17 cellular contexts compared by ENCODE assay signal in the genomic region with DNA sequence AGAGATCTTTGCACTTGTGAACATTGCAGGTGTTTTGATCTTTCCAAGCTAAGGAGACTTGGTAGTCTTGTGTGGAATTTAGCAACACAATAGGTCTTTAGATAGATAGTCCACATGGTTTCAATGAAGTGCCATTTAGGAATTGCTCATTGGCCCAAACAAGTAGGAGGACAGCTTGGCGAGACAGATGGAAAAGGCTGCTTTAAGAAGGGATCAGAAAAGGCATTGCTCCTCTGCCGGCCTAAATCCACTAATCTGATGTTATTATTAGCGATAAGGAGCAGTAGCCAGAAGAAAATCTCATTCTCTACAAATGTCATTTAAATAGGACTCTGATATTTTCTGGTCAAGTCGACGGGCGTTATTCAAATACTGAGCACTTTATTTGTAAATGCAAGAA.
DNase-seq lines count a peak whose midpoint lies in the region; ATAC-seq, FAIRE-seq and TF ChIP-seq lines count a peak whose summit lies in the region.
"Had no signal": no experiment of that assay in that cellular context is flagged by ENCODE, and none has a peak within 500 bp of the region (broad histone marks: within the 10 kb centered on the region; RNA-seq: fewer than 3 reads in every experiment).

No MANE protein-coding gene starts in this region.

- H3K27ac ChIP-seq in WERI-Rb-1 (peak overlapping the region; percentile 94), H1 (ENCODE audit: low read depth, low read length) (no peak overlapping the region)
- H3K27ac ChIP-seq: C4-2B had no signal

- POLR2A ChIA-PET in H1 (lab: Charles Lee; ENCODE audit: partially characterized antibody): no interaction called here

- no peak for TF ChIP-seq RAD21 in H1 (IDR thresholded peaks at IDR 0.05 in 1 of 2, conservative IDR thresholded peaks at IDR 0.05 in 1 of 2; ENCODE audit: low read depth in 2 of 2, low read length in 2 of 2)

- no peaks in the 10 kb centered on the region for H3K27me3 Mint-ChIP-seq in mesothelial cell of epicardium (ENCODE audit: low read depth)

- H2AFZ ChIP-seq in H1 (ENCODE audit: low read length): no peak overlapping the region

- peak; percentile 54 for DNase-seq in D341Med (ENCODE audit: low spot score)
- peak; percentile 83 to 96 for DNase-seq in NCI-H524 (lab: John Stamatoyannopoulos, UW)
- peak; percentile 73 for DNase-seq in WERI-Rb-1
- DNase-seq in H1 (ENCODE audit: low read depth in 1 of 2, low spot score in 2 of 2): no peak
- DNase-seq in NCI-H2081 (lab: John Stamatoyannopoulos, UW): no peak
- no peak for DNase-seq in mesothelial cell of epicardium (ENCODE audit: low spot score in 2 of 2, unreplicated experiment in 2 of 2)
- DNase-seq in T1000 (lab: John Stamatoyannopoulos, UW): no peak
- DNase-seq: 8988T; BE2C; CD4-positive, alpha-beta memory T cell; DND-41; GF-D8; HCEC 1CT; HFFc6 had no signal

- no peaks in the 10 kb centered on the region for H4K20me1 ChIP-seq in H1 (replicated peaks in 1 of 2; ENCODE audit: control insufficient read depth in 1 of 2, insufficient read depth in 2 of 2, low read length in 2 of 2)

- H3K23me2 ChIP-seq in H1 (ENCODE audit: low read depth, low read length): no peaks in the 10 kb centered on the region

- no peak overlapping the region for H2BK5ac ChIP-seq in H1 (ENCODE audit: low read depth, low read length)

- no peak for ATAC-seq in HG03135 (IDR thresholded peaks at IDR 0.05; ENCODE audit: unreplicated experiment)

- no peaks in the 10 kb centered on the region for H3K4me1 ChIP-seq in H1 (replicated peaks in 1 of 4; ENCODE audit: control insufficient read depth in 3 of 4, insufficient read depth in 4 of 4, low read length in 3 of 4)
- H3K4me1 ChIP-seq: BE2C had no signal

- H3K4me1 Mint-ChIP-seq in mesothelial cell of epicardium: no peaks in the 10 kb centered on the region
- H3K4me1 Mint-ChIP-seq: CD4-positive, alpha-beta memory T cell had no signal

- H4K5ac ChIP-seq in H1 (ENCODE audit: insufficient read length, low read depth, low read length): no peak overlapping the region

- no peaks in the 10 kb centered on the region for H3K79me2 ChIP-seq in H1 (ENCODE audit: control insufficient read depth in 1 of 2, insufficient read depth in 2 of 2, low read length in 2 of 2)

- H4K91ac ChIP-seq in H1 (replicated peaks; ENCODE audit: insufficient read length, low read length): no peak overlapping the region

- TF ChIP-seq EP300 in H1 (IDR thresholded peaks at IDR 0.05; ENCODE audit: borderline replicate concordance in 1 of 2, low read depth in 2 of 2, low read length in 2 of 2): no peak

- H3K23ac ChIP-seq in H1 (ENCODE audit: insufficient read length): no peak overlapping the region

- H3K36me3 ChIP-seq in WERI-Rb-1: no peaks in the 10 kb centered on the region
- no peaks in the 10 kb centered on the region for H3K36me3 ChIP-seq in H1 (ENCODE audit: control insufficient read depth in 2 of 4, insufficient read depth in 4 of 4, low read length in 3 of 4)
- H3K36me3 ChIP-seq: BE2C had no signal

- no peak overlapping the region for H4K8ac ChIP-seq in H1 (ENCODE audit: extremely low read depth, insufficient read depth, low read length)

- H3K4me3 ChIP-seq in WERI-Rb-1 (ENCODE audit: low read depth, low read length) (peak overlapping the region; percentile 5), H1 (ENCODE audit: extremely low read depth in 1 of 4, insufficient read depth in 2 of 4, low read depth in 3 of 4, low read length in 4 of 4) (no peak overlapping the region)

- no peak overlapping the region for H3K56ac ChIP-seq in H1 (replicated peaks; ENCODE audit: insufficient read length, low read depth, low read length)

- CTCF ChIA-PET in H1 (lab: Charles Lee; ENCODE audit: partially characterized antibody): interaction anchor here (1.6 kb wide), 1 partner anchor 25 kb away, joined by 4 read pairs; no protein-coding TSS in a partner anchor

- no peak overlapping the region for H3K14ac ChIP-seq in H1 (ENCODE audit: insufficient read length)

- no peak overlapping the region for H3K4ac ChIP-seq in H1 (replicated peaks; ENCODE audit: insufficient read length, low read depth, low read length)

- no peak overlapping the region for H2BK120ac ChIP-seq in H1 (replicated peaks; ENCODE audit: low read depth, low read length)

- no peak overlapping the region for H2BK12ac ChIP-seq in H1 (ENCODE audit: low read depth, low read length)

- no peak overlapping the region for H2BK20ac ChIP-seq in H1 (ENCODE audit: low read length)

- H3K9me3 ChIP-seq in WERI-Rb-1 (ENCODE audit: severe bottlenecking) (no peaks in the 10 kb centered on the region), H1 (ENCODE audit: insufficient read depth in 2 of 2, low read depth in 1 of 2, low read length in 1 of 2) (no peaks in the 10 kb centered on the region)
- H3K9me3 ChIP-seq: BE2C had no signal

- TF ChIP-seq CTCF in WERI-Rb-1 (IDR thresholded peaks at IDR 0.05; ENCODE audit: low read depth, low read length) (no peak), H1 (IDR thresholded peaks at IDR 0.05; ENCODE audit: control extremely low read depth in 1 of 3, insufficient read depth in 1 of 3, low read depth in 1 of 3, low read length in 3 of 3) (no peak), mesothelial cell of epicardium (IDR thresholded peaks at IDR 0.05; ENCODE audit: unreplicated experiment) (no peak)

- no peak overlapping the region for H3K4me3 Mint-ChIP-seq in mesothelial cell of epicardium
- H3K4me3 Mint-ChIP-seq: CD4-positive, alpha-beta memory T cell; HFFc6 had no signal

- no peak overlapping the region for H3K4me2 ChIP-seq in H1 (ENCODE audit: insufficient read depth in 1 of 2, low read depth in 2 of 2, low read length in 2 of 2)

- no peaks in the 10 kb centered on the region for H3K79me1 ChIP-seq in H1 (ENCODE audit: low read depth, low read length)

- H3K18ac ChIP-seq in H1 (ENCODE audit: extremely low read depth, low read length): no peak overlapping the region

- H3K9ac ChIP-seq in H1 (replicated peaks in 1 of 4; ENCODE audit: extremely low read depth in 1 of 4, low read depth in 3 of 4, low read length in 3 of 4): no peak overlapping the region

- TF ChIP-seq POLR2A in H1 (IDR thresholded peaks at IDR 0.05; ENCODE audit: control extremely low read depth in 1 of 2, low read depth in 2 of 2, low read length in 2 of 2): no peak

- FAIRE-seq in H1 (lab: Jason Lieb, UNC): peak; percentile 76
- FAIRE-seq: HTR-8/SVneo had no signal

- H3K27ac Mint-ChIP-seq in mesothelial cell of epicardium: no peak overlapping the region
- H3K27ac Mint-ChIP-seq: HFFc6 had no signal

- no peaks in the 10 kb centered on the region for H3K36me3 Mint-ChIP-seq in mesothelial cell of epicardium
- H3K36me3 Mint-ChIP-seq: CD4-positive, alpha-beta memory T cell had no signal

- H2AK5ac ChIP-seq in H1 (ENCODE audit: low read depth, low read length): no peak overlapping the region

- H3K27me3 ChIP-seq in WERI-Rb-1 (ENCODE audit: insufficient read depth, low read depth, severe bottlenecking) (no peaks in the 10 kb centered on the region), H1 (replicated peaks in 1 of 4; ENCODE audit: control insufficient read depth in 3 of 4, extremely low read depth in 1 of 4, insufficient read depth in 3 of 4, low read length in 3 of 4) (no peaks in the 10 kb centered on the region)
- H3K27me3 ChIP-seq: BE2C had no signal

- peaks cover 38% of the 10 kb centered on the region for H3K9me3 Mint-ChIP-seq in mesothelial cell of epicardium
- H3K9me3 Mint-ChIP-seq: CD4-positive, alpha-beta memory T cell had no signal

- H2BK15ac ChIP-seq in H1 (ENCODE audit: low read length): no peak overlapping the region

- WGBS in H1 (ENCODE audit: extremely low coverage in 1 of 2, insufficient coverage in 1 of 2, insufficient read length in 1 of 2, insufficient replicate concordance in 2 of 2, low coverage in 1 of 2, low lambda C conversion rate in 2 of 2, missing lambda C conversion rate in 1 of 2), 2 experiments: 98% methylated on average over 6 of the region's 6 CpGs; no CpG with 5 or more reads in 1 of the 2 experiments

TF ChIP-seq in H1, 55 proteins besides CTCF, POLR2A, EP300 and RAD21:
- no peak for TF ChIP-seq EZH2 (IDR thresholded peaks at IDR 0.05; ENCODE audit: low read depth, low read length, severe bottlenecking)
- TF ChIP-seq JUN (IDR thresholded peaks at IDR 0.05; ENCODE audit: low read depth, low read length): no peak
- TF ChIP-seq KDM5A (IDR thresholded peaks at IDR 0.05; ENCODE audit: low read length): no peak
- no peak for TF ChIP-seq CHD1 (IDR thresholded peaks at IDR 0.05; ENCODE audit: low read depth, low read length)
- no peak for TF ChIP-seq SP1 (IDR thresholded peaks at IDR 0.05; ENCODE audit: low read depth, low read length)
- TF ChIP-seq TCF12 (IDR thresholded peaks at IDR 0.05; ENCODE audit: low read depth, low read length): no peak

Comparison
In these comparisons a context has a peak if more than half of its experiments do, and no peak if none do; other contexts are left out.
1. DNase-seq: peak in D341Med (single experiment), NCI-H524 (2 of 2) and WERI-Rb-1 (single experiment); none in H1 (0 of 2), NCI-H2081 (0 of 2), mesothelial cell of epicardium (0 of 2) and T1000 (single experiment).